ENCODE assay signal across 22 cellular contexts in the genomic region with DNA sequence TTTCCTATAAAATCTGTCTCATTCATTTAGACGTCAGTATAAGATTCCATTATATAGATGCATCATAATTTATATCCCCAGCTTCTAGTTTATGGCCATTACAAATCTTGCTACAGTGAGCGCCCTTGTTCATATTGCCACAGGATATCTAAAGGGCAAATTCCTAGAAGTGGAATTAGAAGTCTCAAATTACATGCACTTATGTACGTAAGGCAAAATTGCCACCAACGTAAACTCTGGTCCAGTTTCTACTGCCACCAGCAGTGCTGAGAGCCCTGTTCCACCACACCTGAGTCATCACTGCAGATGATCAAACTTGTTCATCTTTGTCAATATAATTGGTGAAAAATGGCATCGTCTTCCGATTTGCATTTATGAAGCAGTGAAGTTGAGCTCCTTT.
DNase-seq lines count a peak whose midpoint lies in the region; ATAC-seq, FAIRE-seq and TF ChIP-seq lines count a peak whose summit lies in the region.
"Had no signal": no experiment of that assay in that cellular context is flagged by ENCODE, and none has a peak within 500 bp of the region (broad histone marks: within the 10 kb centered on the region; RNA-seq: fewer than 3 reads in every experiment).

No MANE protein-coding gene starts in this region.

- in situ Hi-C loops in K562 (cut with MboI), result no loop called here

- no peaks in the 10 kb centered on the region for H4K20me1 ChIP-seq in K562 (replicated peaks; ENCODE audit: control insufficient read depth, insufficient read depth, low read length)

- H3K27me3 ChIP-seq in K562 (ENCODE audit: control insufficient read depth in 2 of 2, insufficient read depth in 2 of 2, low read length in 2 of 2), result peaks cover 9 to 60% of the 10 kb centered on the region in 2 experiments; a peak in 4 of 5 replicates
- H3K27me3 ChIP-seq: thyroid gland had no signal

- H3K9me3 ChIP-seq in HEK293 (ENCODE audit: control insufficient read depth, insufficient read depth, low read depth, low read length), result no peaks in the 10 kb centered on the region
- no peaks in the 10 kb centered on the region for H3K9me3 ChIP-seq in K562 (replicated peaks; ENCODE audit: control insufficient read depth, insufficient read depth, low read depth, low read length)
- H3K9me3 ChIP-seq: psoas muscle, thyroid gland had no signal

- H3K27ac Mint-ChIP-seq in activated T-helper 2 cell treated with anti-CD3 and anti-CD28 coated beads, Interferon-gamma antibody, Interleukin-2, Interleukin-4, amounts not matched to agents 10 μg/mL and 5 μg/mL and 100 μg/mL, durations not matched to agents 14 hours and 24 hours and 36 hours, result no peak overlapping the region
- H3K27ac Mint-ChIP-seq: activated naive CD8-positive, alpha-beta T cell treated with anti-CD3 and anti-CD28 coated beads, Interleukin-2, amount 50 U/mL, for 24 hours; CD8-positive, alpha-beta memory T cell had no signal

- intact Hi-C loops in K562 (cut with micrococcal nuclease), result no loop called here
- intact Hi-C loops in activated T-helper 2 cell treated with anti-CD3 and anti-CD28 coated beads, Interferon-gamma antibody, Interleukin-2, Interleukin-4, amounts not matched to agents 10 μg/mL and 5 μg/mL and 100 μg/mL, durations not matched to agents 14 hours and 24 hours and 36 hours (cut with micrococcal nuclease), result no loop called here

- no peak for TF ChIP-seq POLR2A in K562 (conservative IDR thresholded peaks at IDR 0.05)

- H3K4me3 Mint-ChIP-seq in activated T-helper 2 cell treated with anti-CD3 and anti-CD28 coated beads, Interferon-gamma antibody, Interleukin-2, Interleukin-4, amounts not matched to agents 10 μg/mL and 5 μg/mL and 100 μg/mL, durations not matched to agents 14 hours and 24 hours and 36 hours (ENCODE audit: low read depth), result no peak overlapping the region
- H3K4me3 Mint-ChIP-seq: activated naive CD8-positive, alpha-beta T cell treated with anti-CD3 and anti-CD28 coated beads, Interleukin-2, amount 50 U/mL, for 24 hours; CD8-positive, alpha-beta memory T cell; neural crest cell had no signal

- CTCF ChIA-PET in HEK293 (lab: Yijun Ruan, JAX) (interaction anchor here (0.6 to 0.7 kb wide), 2 partner anchors 190 to 538 kb away, joined by 3 to 5 read pairs; no protein-coding TSS in a partner anchor), K562 (lab: Yijun Ruan, JAX; ENCODE audit: low intra/inter-chr PET ratio) (no interaction called here)

- peaks cover 49% of the 10 kb centered on the region for H3K4me1 Mint-ChIP-seq in activated T-helper 2 cell treated with anti-CD3 and anti-CD28 coated beads, Interferon-gamma antibody, Interleukin-2, Interleukin-4, amounts not matched to agents 10 μg/mL and 5 μg/mL and 100 μg/mL, durations not matched to agents 14 hours and 24 hours and 36 hours (ENCODE audit: low read depth)
- H3K4me1 Mint-ChIP-seq: neural crest cell had no signal

- no peaks in the 10 kb centered on the region for H3K36me3 Mint-ChIP-seq in activated T-helper 2 cell treated with anti-CD3 and anti-CD28 coated beads, Interferon-gamma antibody, Interleukin-2, Interleukin-4, amounts not matched to agents 10 μg/mL and 5 μg/mL and 100 μg/mL, durations not matched to agents 14 hours and 24 hours and 36 hours (ENCODE audit: low read depth)
- H3K36me3 Mint-ChIP-seq: CD8-positive, alpha-beta memory T cell had no signal

- no peak overlapping the region for H2AFZ ChIP-seq in K562 (ENCODE audit: low read depth, low read length)

- no peaks in the 10 kb centered on the region for H3K9me3 Mint-ChIP-seq in activated T-helper 2 cell treated with anti-CD3 and anti-CD28 coated beads, Interferon-gamma antibody, Interleukin-2, Interleukin-4, amounts not matched to agents 10 μg/mL and 5 μg/mL and 100 μg/mL, durations not matched to agents 14 hours and 24 hours and 36 hours
- H3K9me3 Mint-ChIP-seq: activated naive CD8-positive, alpha-beta T cell treated with anti-CD3 and anti-CD28 coated beads, Interleukin-2, amount 50 U/mL, for 24 hours; CD8-positive, alpha-beta memory T cell; neural crest cell had no signal

- 0 out of 2 replicates have a peak overlapping the region, but pooled peaks have one; percentile 17 for H3K4me2 ChIP-seq in K562 (ENCODE audit: insufficient read depth, low read length)
- H3K4me2 ChIP-seq: KMS-11 had no signal

- POLR2A ChIA-PET in HEK293 (lab: Yijun Ruan, JAX), result interaction anchor here (3.1 kb wide), 1 partner anchor 90 kb away, joined by 15 read pairs; a partner anchor contains a TSS
- POLR2A ChIA-PET in K562 (lab: Yijun Ruan, JAX), result interaction anchor here (1.4 to 4.6 kb wide), 2 partner anchors 9 to 16 kb away, joined by 5 to 33 read pairs; no protein-coding TSS in a partner anchor

- FAIRE-seq in K562 (lab: Jason Lieb, UNC), result peak; percentile 19
- FAIRE-seq: endometrium, H1, small intestine had no signal

- TF ChIP-seq EP300 in K562 (IDR thresholded peaks at IDR 0.05; ENCODE audit: low read length), result no peak

- H3K27ac ChIP-seq in HEK293 (ENCODE audit: extremely low read depth, low read depth, low read length) (no peak overlapping the region), K562 (ENCODE audit: extremely low read depth, low read depth, low read length) (no peak overlapping the region)
- H3K27ac ChIP-seq: brain microvascular endothelial cell, KMS-11, psoas muscle, thyroid gland had no signal

- no peaks in the 10 kb centered on the region for H3K9me1 ChIP-seq in K562 (ENCODE audit: control insufficient read depth, insufficient read depth, low read length)

- H3K27me3 Mint-ChIP-seq in activated T-helper 2 cell treated with anti-CD3 and anti-CD28 coated beads, Interferon-gamma antibody, Interleukin-2, Interleukin-4, amounts not matched to agents 10 μg/mL and 5 μg/mL and 100 μg/mL, durations not matched to agents 14 hours and 24 hours and 36 hours (ENCODE audit: low read depth), result peaks cover 25% of the 10 kb centered on the region

- H3K9ac ChIP-seq in K562 (ENCODE audit: insufficient read depth in 1 of 2, low read depth in 2 of 2, low read length in 2 of 2), result no peak overlapping the region
- H3K9ac ChIP-seq: KMS-11 had no signal

- BruUV-seq in K562 (replicated peaks; lab: Mats Ljungman, UMichigan), result no TSS peak

- H3K79me2 ChIP-seq in K562 (ENCODE audit: control insufficient read depth, insufficient read depth, low read length), result no peaks in the 10 kb centered on the region

- 0 out of 3 replicates have a peak, but pooled peaks have one; percentile 8 for ATAC-seq in K562
- ATAC-seq: activated naive CD8-positive, alpha-beta T cell treated with anti-CD3 and anti-CD28 coated beads, Interleukin-2, amount 50 U/mL, for 24 hours; psoas muscle; stimulated activated naive CD8-positive, alpha-beta T cell treated with anti-CD3 and anti-CD28 coated beads, Interleukin-15, Interleukin-2, amounts not matched to agents 100 U/mL and 50 U/mL, for 24 hours had no signal

- H3K36me3 ChIP-seq in HEK293 (ENCODE audit: control insufficient read depth in 2 of 2, insufficient read depth in 1 of 2, low read length in 2 of 2), result no peaks in the 10 kb centered on the region
- no peaks in the 10 kb centered on the region for H3K36me3 ChIP-seq in K562 (ENCODE audit: control insufficient read depth, insufficient read depth, low read length)
- H3K36me3 ChIP-seq: brain microvascular endothelial cell, thyroid gland had no signal

- TF ChIP-seq RAD21 in K562 (CRISPR knock-in tag; conservative IDR thresholded peaks at IDR 0.05 in 1 of 2, IDR thresholded peaks at IDR 0.05 in 1 of 2), result 0 out of 4 replicates have a peak, but pooled peaks of 1 of the 2 experiments have one; percentile 3

- TF ChIP-seq CTCF in HEK293 (tag by site-specific recombination; IDR thresholded peaks at IDR 0.05) (no peak), K562 (IDR thresholded peaks at IDR 0.05 in 2 of 3, conservative IDR thresholded peaks at IDR 0.05 in 1 of 3; ENCODE audit: insufficient read depth in 2 of 3, low read depth in 1 of 3, low read length in 3 of 3) (no peak)

- 28% methylated on average over 6 of the region's 6 CpGs for WGBS in K562 (ENCODE audit: insufficient coverage, low coverage, missing lambda C conversion rate)

- peak; percentile 92 for DNase-seq in DMS53 (lab: John Stamatoyannopoulos, UW)
- peak; percentile 87 for DNase-seq in NCI-H510A treated with DMSO at 0.1 percent for 48 hours (lab: John Stamatoyannopoulos, UW)
- no peak for DNase-seq in K562 (ENCODE audit: extremely low read depth in 1 of 4, low spot score in 3 of 4)
- DNase-seq in activated T-helper 2 cell treated with anti-CD3 and anti-CD28 coated beads, Interferon-gamma antibody, Interleukin-2, Interleukin-4, amounts not matched to agents 10 μg/mL and 5 μg/mL and 100 μg/mL, durations not matched to agents 14 hours and 24 hours and 36 hours (ENCODE audit: low spot score), result no peak
- DNase-seq in iPS-NIHi7 (ENCODE audit: extremely low spot score), result no peak
- no peak for DNase-seq in stimulated activated CD4-positive, alpha-beta T cell treated with anti-CD3 and anti-CD28 coated beads, Interleukin-12 subunit alpha, Interleukin-12 subunit beta, amount 100 ng/mL, for 4 hours
- DNase-seq: activated CD8-positive, alpha-beta memory T cell treated with anti-CD3 and anti-CD28 coated beads, Interleukin-2, amount 50 U/mL, for 48 hours; activated effector memory CD4-positive, alpha-beta T cell treated with Interleukin-2 at 50 U/mL for 16 hours; activated naive CD8-positive, alpha-beta T cell treated with anti-CD3 and anti-CD28 coated beads, Interleukin-2, amount 50 U/mL, for 24 hours; brain microvascular endothelial cell; CD8-positive, alpha-beta memory T cell; NCI-H226; psoas muscle; small intestine; stimulated activated CD4-positive, alpha-beta T cell treated with anti-CD3 and anti-CD28 coated beads, Interleukin-2, amount 100 ng/mL, for 48 hours; stimulated activated naive CD8-positive, alpha-beta T cell treated with anti-CD3 and anti-CD28 coated beads, Interleukin-15, Interleukin-2, amounts not matched to agents 100 U/mL and 50 U/mL, for 24 hours; thyroid gland had no signal

- H3K4me3 ChIP-seq in HEK293 (ENCODE audit: low read depth, low read length) (no peak overlapping the region), K562 (no peak overlapping the region)
- H3K4me3 ChIP-seq: psoas muscle, thyroid gland had no signal

- no peaks in the 10 kb centered on the region for H3K4me1 ChIP-seq in HEK293 (ENCODE audit: control insufficient read depth, insufficient read depth, low read length)
- H3K4me1 ChIP-seq in K562 (replicated peaks in 1 of 2; ENCODE audit: control insufficient read depth in 2 of 2, insufficient read depth in 2 of 2, low read length in 2 of 2), result peaks cover 14 to 17% of the 10 kb centered on the region in 2 experiments
- H3K4me1 ChIP-seq: psoas muscle had no signal

TF ChIP-seq in K562, 482 proteins besides CTCF, POLR2A, EP300 and RAD21:
- TF ChIP-seq CTBP1 (IDR thresholded peaks at IDR 0.05; ENCODE audit: borderline replicate concordance), result peak; percentile 21; the same call in 1 of the 2 replicates
- TF ChIP-seq JUND (IDR thresholded peaks at IDR 0.05; ENCODE audit: borderline replicate concordance, low read depth, low read length), result 0 out of 2 replicates have a peak, but pooled peaks have one; percentile 3
- TF ChIP-seq JUND (tag; IDR thresholded peaks at IDR 0.05; ENCODE audit: borderline replicate concordance, low read depth, low read length), result no peak
- no peak for TF ChIP-seq HDAC8 (tag; IDR thresholded peaks at IDR 0.05)
- no peak for TF ChIP-seq NFXL1 (CRISPR knock-in tag; IDR thresholded peaks at IDR 0.05)
- no peak for TF ChIP-seq RFX7 (CRISPR knock-in tag; IDR thresholded peaks at IDR 0.05)

Comparison
In these comparisons a context has a peak if more than half of its experiments do, and no peak if none do; other contexts are left out.
1. DNase-seq: peak in DMS53 (single experiment) and NCI-H510A treated with DMSO at 0.1 percent for 48 hours (single experiment); none in K562 (0 of 4), activated T-helper 2 cell treated with anti-CD3 and anti-CD28 coated beads, Interferon-gamma antibody, Interleukin-2, Interleukin-4, amounts not matched to agents 10 μg/mL and 5 μg/mL and 100 μg/mL, durations not matched to agents 14 hours and 24 hours and 36 hours (single experiment), iPS-NIHi7 (single experiment) and stimulated activated CD4-positive, alpha-beta T cell treated with anti-CD3 and anti-CD28 coated beads, Interleukin-12 subunit alpha, Interleukin-12 subunit beta, amount 100 ng/mL, for 4 hours (single experiment).